In the genomic region with DNA sequence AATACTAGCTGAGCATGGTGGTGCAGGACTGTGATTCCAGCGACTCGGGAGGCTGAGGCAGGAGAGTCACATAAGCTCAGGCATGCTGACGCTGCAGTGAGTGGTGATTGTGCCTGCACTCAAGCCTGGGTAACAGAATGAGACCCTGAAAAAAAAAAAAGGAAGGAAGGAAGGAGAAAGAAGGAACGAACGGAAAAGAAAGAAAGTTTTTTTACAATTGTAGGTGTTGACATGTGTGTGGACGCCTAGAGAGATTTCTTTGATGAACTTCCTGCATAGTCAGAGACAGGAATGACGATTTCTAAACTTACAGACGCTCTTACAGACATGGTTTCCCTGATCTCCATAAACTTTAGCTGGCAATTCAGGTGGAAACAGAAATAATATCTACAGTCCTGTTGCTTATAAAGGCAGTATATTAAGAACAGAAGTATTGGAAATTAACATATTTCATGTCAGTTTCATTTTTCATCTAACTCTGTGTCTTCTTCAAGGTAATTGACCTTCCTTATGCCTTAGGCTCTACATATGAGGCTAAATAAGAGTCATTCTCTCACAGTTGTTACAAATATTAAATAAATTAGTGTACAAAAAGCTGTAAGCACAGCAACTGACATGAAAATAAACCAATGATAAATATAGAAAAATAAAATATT, we compare ENCODE assay signal across 10 cellular contexts. TPM values are rescaled to one million over a fixed set of nuclear protein-coding genes. Genes with fewer than 3 reads are reported as not detected.
DNase-seq lines count a peak whose midpoint lies in the region; ATAC-seq, FAIRE-seq and TF ChIP-seq lines count a peak whose summit lies in the region.
"Had no signal": no experiment of that assay in that cellular context is flagged by ENCODE, and none has a peak within 500 bp of the region (broad histone marks: within the 10 kb centered on the region; RNA-seq: fewer than 3 reads in every experiment).

No MANE protein-coding gene starts in this region.

- no peak for TF ChIP-seq CTCF in GM12875 (IDR thresholded peaks at IDR 0.05; ENCODE audit: borderline replicate concordance, insufficient read depth, low read depth, low read length)
- no peak for TF ChIP-seq CTCF in endothelial cell of umbilical vein (IDR thresholded peaks at IDR 0.05; ENCODE audit: extremely low read depth in 1 of 2, insufficient read depth in 1 of 2, low read depth in 1 of 2, low read length in 2 of 2)
- no peak for TF ChIP-seq CTCF in progenitor cell of endocrine pancreas (IDR thresholded peaks at IDR 0.05; ENCODE audit: unreplicated experiment)

- H3K4me2 ChIP-seq in endothelial cell of umbilical vein (ENCODE audit: insufficient read depth, low read length) = peak overlapping the region; percentile 92

- H3K9me3 ChIP-seq in endothelial cell of umbilical vein (replicated peaks; ENCODE audit: control insufficient read depth, insufficient read depth, low read length) = no peaks in the 10 kb centered on the region

- no peak for TF ChIP-seq POLR2A in endothelial cell of umbilical vein (IDR thresholded peaks at IDR 0.05; ENCODE audit: low read depth, low read length)

- no peaks in the 10 kb centered on the region for H3K27me3 ChIP-seq in endothelial cell of umbilical vein (ENCODE audit: control insufficient read depth in 2 of 2, insufficient read depth in 2 of 2, low read length in 2 of 2)

- CTCF ChIA-PET in T-cell (lab: Charles Lee) (interaction anchor here (0.7 to 1.9 kb wide), 3 partner anchors 8 to 196 kb away, joined by 3 to 8 read pairs (median 3); no protein-coding TSS in a partner anchor), endothelial cell of umbilical vein (lab: Charles Lee) (interaction anchor here (0.7 to 1.0 kb wide), 6 partner anchors 16 to 232 kb away, joined by 3 to 4 read pairs (median 3); no protein-coding TSS in a partner anchor)

- peak; percentile 83 for FAIRE-seq in endothelial cell of umbilical vein (lab: Jason Lieb, UNC)

- H3K27ac Mint-ChIP-seq in T-cell (peak overlapping the region; percentile 98 to 99), progenitor cell of endocrine pancreas (no peak overlapping the region)

- peak overlapping the region; percentile 64 for H3K27ac ChIP-seq in endothelial cell of umbilical vein (ENCODE audit: insufficient read depth, low read depth, low read length)

- H3K9me3 Mint-ChIP-seq in T-cell = peaks cover 0 to 6% (median 4%) of the 10 kb centered on the region in 3 donors
- peaks cover 3% of the 10 kb centered on the region for H3K9me3 Mint-ChIP-seq in progenitor cell of endocrine pancreas (ENCODE audit: low read depth)

- no peaks in the 10 kb centered on the region for H3K36me3 ChIP-seq in endothelial cell of umbilical vein (ENCODE audit: control insufficient read depth in 2 of 2, extremely low read depth in 1 of 2, insufficient read depth in 2 of 2, low read length in 2 of 2)

- peaks cover 30% of the 10 kb centered on the region for H3K4me1 ChIP-seq in endothelial cell of umbilical vein (ENCODE audit: control insufficient read depth, extremely low read depth, insufficient read depth, low read length)

- no TSS peak for BruUV-seq in endothelial cell of umbilical vein (replicated peaks; lab: Mats Ljungman, UMichigan)

- intact Hi-C loops in endothelial cell of umbilical vein (cut with micrococcal nuclease) = loop anchor here (1.0 to 10.0 kb wide), 3 partner anchors 8 to 237 kb away; no protein-coding TSS in a partner anchor

- dilution Hi-C loops in endothelial cell of umbilical vein (cut with MboI; ENCODE audit: extremely low pct_ligation_motif_present, low sequenced_read_pairs) = no loop called here

- peak overlapping the region; percentile 66 for H3K9ac ChIP-seq in endothelial cell of umbilical vein (replicated peaks; ENCODE audit: extremely low read depth, insufficient read depth, low read length)

- no peaks in the 10 kb centered on the region for H4K20me1 ChIP-seq in endothelial cell of umbilical vein (replicated peaks; ENCODE audit: control insufficient read depth, extremely low read depth, insufficient read depth, low read length)

- H3K4me3 ChIP-seq in GM12875 (ENCODE audit: low read depth, low read length) (peak overlapping the region; percentile 45), endothelial cell of umbilical vein (replicated peaks in 1 of 3; ENCODE audit: insufficient read depth in 1 of 3, low read depth in 1 of 3, low read length in 3 of 3) (peak overlapping the region in 2 of 3 experiments; percentile 13 to 60)

- no peaks in the 10 kb centered on the region for H3K9me1 ChIP-seq in endothelial cell of umbilical vein (replicated peaks; ENCODE audit: control insufficient read depth, extremely low read depth, insufficient read depth, low read length)

- POLR2A ChIA-PET in T-cell (lab: Charles Lee) (interaction anchor here (0.6 to 2.3 kb wide), 10 partner anchors 9 to 1193 kb away, joined by 3 to 9 read pairs (median 4); no protein-coding TSS in a partner anchor), endothelial cell of umbilical vein (lab: Charles Lee) (no interaction called here)

- ATAC-seq in T-cell (replicated peaks in 1 of 4) (peak; percentile 57 to 69 (median 65)), HG02763 (IDR thresholded peaks at IDR 0.05; ENCODE audit: unreplicated experiment) (no peak), HG03159 (IDR thresholded peaks at IDR 0.05; ENCODE audit: unreplicated experiment) (no peak)

- H3K79me2 ChIP-seq in endothelial cell of umbilical vein (ENCODE audit: control insufficient read depth, insufficient read depth, low read length) = peaks cover 40% of the 10 kb centered on the region

- H3K4me1 Mint-ChIP-seq in T-cell = peaks cover 63 to 68% (median 67%) of the 10 kb centered on the region in 3 donors
- H3K4me1 Mint-ChIP-seq in progenitor cell of endocrine pancreas (ENCODE audit: low read depth) = no peaks in the 10 kb centered on the region

- no peaks in the 10 kb centered on the region for H3K27me3 Mint-ChIP-seq in T-cell
- H3K27me3 Mint-ChIP-seq in progenitor cell of endocrine pancreas = no peaks in the 10 kb centered on the region

- H3K36me3 Mint-ChIP-seq in T-cell (peaks cover 33% of the 10 kb centered on the region), progenitor cell of endocrine pancreas (ENCODE audit: insufficient read depth) (no peaks in the 10 kb centered on the region)

- peak overlapping the region; percentile 84 for H2AFZ ChIP-seq in endothelial cell of umbilical vein (ENCODE audit: low read depth, low read length)

- DNase-seq in AML-193 (lab: John Stamatoyannopoulos, UW) (peak; percentile 60 to 63), T-cell (no peak), endothelial cell of umbilical vein (ENCODE audit: low read depth, low spot score) (peak; percentile 64), progenitor cell of endocrine pancreas (ENCODE audit: low spot score, unreplicated experiment) (no peak), NCI-H2171 treated with DMSO at 0.1 percent for 48 hours (lab: John Stamatoyannopoulos, UW) (no peak)

- H3K4me3 Mint-ChIP-seq in T-cell (peak overlapping the region; percentile 66 to 93 (median 91)), progenitor cell of endocrine pancreas (ENCODE audit: low read depth) (no peak overlapping the region)

TF ChIP-seq in endothelial cell of umbilical vein, 7 proteins besides CTCF, POLR2A, EP300 and RAD21:
- TF ChIP-seq FOS (IDR thresholded peaks at IDR 0.05; ENCODE audit: borderline replicate concordance, insufficient read depth, low read length) (no peak), MYC (IDR thresholded peaks at IDR 0.05; ENCODE audit: low read depth, low read length) (no peak), GATA2 (IDR thresholded peaks at IDR 0.05; ENCODE audit: insufficient read depth, insufficient read length, low read depth, low read length) (peak; percentile 20)
- TF ChIP-seq, protein P1, sequence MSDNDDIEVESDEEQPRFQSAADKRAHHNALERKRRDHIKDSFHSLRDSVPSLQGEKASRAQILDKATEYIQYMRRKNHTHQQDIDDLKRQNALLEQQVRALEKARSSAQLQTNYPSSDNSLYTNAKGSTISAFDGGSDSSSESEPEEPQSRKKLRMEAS (IDR thresholded peaks at IDR 0.05; ENCODE audit: insufficient read depth, insufficient read length) = no peak

RNA-seq across cellular contexts. Expression of a gene that starts 4.1 kb away (rescaled TPM):
- 10 to 100 TPM; 25.3 to 64.6 (median 45.4) TPM for total RNA-seq in T-cell
- 5.3 and 8.0 TPM in 2 replicates for total RNA-seq in endothelial cell of umbilical vein
- polyA plus RNA-seq in endothelial cell of umbilical vein = 1.5 and 2.5 TPM in 2 replicates
- polyA plus RNA-seq in endothelial cell of umbilical vein (2011; cell fraction: cytosol; rRNA removed) = 3.2 and 3.7 TPM in 2 replicates
- 6.2 and 8.4 TPM in 2 replicates for polyA plus RNA-seq in endothelial cell of umbilical vein (2011; cell fraction: nucleus; rRNA removed)
- 4.5 and 11.0 TPM in 2 replicates for polyA plus RNA-seq in endothelial cell of umbilical vein (2012)
- polyA minus RNA-seq in endothelial cell of umbilical vein = 2.4 and 7.4 TPM in 2 replicates
- not detected for polyA minus RNA-seq in endothelial cell of umbilical vein (2011; cell fraction: cytosol; rRNA and poly(A)+ RNA removed)
- polyA minus RNA-seq in endothelial cell of umbilical vein (2011; cell fraction: nucleus; rRNA and poly(A)+ RNA removed) = 8.4 and 10.6 TPM in 2 replicates
- total RNA-seq in progenitor cell of endocrine pancreas = not detected in 2 replicates
- total RNA-seq: Daoy, renal cortical epithelial cell had no signal

Comparison
In these comparisons a context has a peak if more than half of its experiments do, and no peak if none do; other contexts are left out.
1. DNase-seq: peak in AML-193 (2 of 2) and endothelial cell of umbilical vein (single experiment); none in T-cell (0 of 34), progenitor cell of endocrine pancreas (single experiment) and NCI-H2171 treated with DMSO at 0.1 percent for 48 hours (single experiment).
2. ATAC-seq: peak in T-cell (4 of 4); none in HG02763 (single experiment) and HG03159 (single experiment).